In genomic region chr14:91266276-91266675, GRCh38 we compare ENCODE assay signal across 6 cellular contexts. TPM values are rescaled to one million over a fixed set of nuclear protein-coding genes. Genes with fewer than 3 reads are reported as not detected.
DNase-seq lines count a peak whose midpoint lies in the region; ATAC-seq and TF ChIP-seq lines count a peak whose summit lies in the region.
"Not testable (repeated sequence)": the region's sequence is repeated elsewhere in the genome, so short reads cannot be mapped to it uniquely, and the experiment has no call there.
"Had no signal": no experiment of that assay in that cellular context is flagged by ENCODE, and none has a peak within 500 bp of the region (broad histone marks: within the 10 kb centered on the region; RNA-seq: fewer than 3 reads in every experiment).

No MANE protein-coding gene starts in this region.

- H3K27me3 ChIP-seq in CD4-positive, alpha-beta memory T cell (ENCODE audit: insufficient read depth, low read length) = not testable (repeated sequence)
- peaks cover 12% of the 10 kb centered on the region for H3K27me3 ChIP-seq in lower lobe of right lung (ENCODE audit: low read depth)

- TF ChIP-seq CTCF in VCaP (conservative IDR thresholded peaks at IDR 0.05); lower lobe of right lung (IDR thresholded peaks at IDR 0.05): not testable (repeated sequence)

- H3K4me1 Mint-ChIP-seq in CD4-positive, alpha-beta memory T cell = peaks cover 33 to 53% (median 35%) of the 10 kb centered on the region in 4 donors
- peaks cover 57% of the 10 kb centered on the region for H3K4me1 Mint-ChIP-seq in activated naive CD4-positive, alpha-beta T cell treated with anti-CD3 and anti-CD28 coated beads, Interleukin-2, amount 50 U/mL, for 24 hours
- H3K4me1 Mint-ChIP-seq in central memory CD8-positive, alpha-beta T cell = peaks cover 53% of the 10 kb centered on the region

- H3K36me3 Mint-ChIP-seq in CD4-positive, alpha-beta memory T cell = peaks cover 10 to 28% of the 10 kb centered on the region in 2 donors
- H3K36me3 Mint-ChIP-seq in activated naive CD4-positive, alpha-beta T cell treated with anti-CD3 and anti-CD28 coated beads, Interleukin-2, amount 50 U/mL, for 24 hours = not testable (repeated sequence)
- peaks cover 51% of the 10 kb centered on the region for H3K36me3 Mint-ChIP-seq in central memory CD8-positive, alpha-beta T cell (ENCODE audit: insufficient read depth)

- CTCF ChIA-PET in CD4-positive, alpha-beta memory T cell (lab: Charles Lee; ENCODE audit: partially characterized antibody) = interaction anchor here (1.0 to 1.4 kb wide), 2 partner anchors 10 to 88 kb away, joined by 3 to 4 read pairs; no protein-coding TSS in a partner anchor

- H3K36me3 ChIP-seq in CD4-positive, alpha-beta memory T cell (ENCODE audit: insufficient read depth, low read length); lower lobe of right lung: not testable (repeated sequence)

- POLR2A ChIA-PET in CD4-positive, alpha-beta memory T cell (lab: Charles Lee; ENCODE audit: partially characterized antibody) = interaction anchor here (1.1 to 8.4 kb wide), 3 partner anchors 11 to 22 kb away, joined by 3 to 50 read pairs (median 3); partner anchors contain the start of gene GPR68

- H3K9me3 Mint-ChIP-seq in CD4-positive, alpha-beta memory T cell; activated naive CD4-positive, alpha-beta T cell treated with anti-CD3 and anti-CD28 coated beads, Interleukin-2, amount 50 U/mL, for 24 hours; central memory CD8-positive, alpha-beta T cell: not testable (repeated sequence)

- H3K27ac Mint-ChIP-seq in CD4-positive, alpha-beta memory T cell = peak overlapping the region in 5 of 7 donors; percentile 3 to 81 (median 43)
- H3K27ac Mint-ChIP-seq in activated naive CD4-positive, alpha-beta T cell treated with anti-CD3 and anti-CD28 coated beads, Interleukin-2, amount 50 U/mL, for 24 hours = peak overlapping the region; percentile 95
- H3K27ac Mint-ChIP-seq in central memory CD8-positive, alpha-beta T cell (ENCODE audit: low read depth) = peak overlapping the region; percentile 82

- intact Hi-C loops in CD4-positive, alpha-beta memory T cell (cut with micrococcal nuclease); lower lobe of right lung (cut with DNase I): not testable (repeated sequence)

- H3K9me3 ChIP-seq in CD4-positive, alpha-beta memory T cell (ENCODE audit: control insufficient read depth in 1 of 2, low read length in 2 of 2); lower lobe of right lung: not testable (repeated sequence)

- DNase-seq in CD4-positive, alpha-beta memory T cell; central memory CD8-positive, alpha-beta T cell (ENCODE audit: low spot score in 2 of 2): not testable (repeated sequence)
- peak; percentile 3 for DNase-seq in lower lobe of right lung

- not testable (repeated sequence) for H3K27ac ChIP-seq in CD4-positive, alpha-beta memory T cell (ENCODE audit: low read depth, low read length); lower lobe of right lung
- H3K27ac ChIP-seq in VCaP = peak overlapping the region; percentile 48

- ATAC-seq in central memory CD8-positive, alpha-beta T cell (replicated peaks; ENCODE audit: extremely low read depth, poor library complexity, severe bottlenecking); lower lobe of right lung: not testable (repeated sequence)

- not testable (repeated sequence) for H3K27me3 Mint-ChIP-seq in CD4-positive, alpha-beta memory T cell; activated naive CD4-positive, alpha-beta T cell treated with anti-CD3 and anti-CD28 coated beads, Interleukin-2, amount 50 U/mL, for 24 hours; central memory CD8-positive, alpha-beta T cell

- H3K4me1 ChIP-seq in CD4-positive, alpha-beta memory T cell (ENCODE audit: insufficient read depth, low read length) = peaks cover 31% of the 10 kb centered on the region
- peaks cover 32% of the 10 kb centered on the region for H3K4me1 ChIP-seq in lower lobe of right lung

- not testable (repeated sequence) for H3K4me3 Mint-ChIP-seq in CD4-positive, alpha-beta memory T cell
- peak overlapping the region; percentile 76 for H3K4me3 Mint-ChIP-seq in activated naive CD4-positive, alpha-beta T cell treated with anti-CD3 and anti-CD28 coated beads, Interleukin-2, amount 50 U/mL, for 24 hours
- H3K4me3 Mint-ChIP-seq in central memory CD8-positive, alpha-beta T cell = peak overlapping the region; percentile 28

- H3K4me3 ChIP-seq in CD4-positive, alpha-beta memory T cell (ENCODE audit: low read length in 2 of 2); lower lobe of right lung: not testable (repeated sequence)

RNA-seq across cellular contexts. Expression of gene GPR68, which starts 21.8 kb away (rescaled TPM):
- total RNA-seq in CD4-positive, alpha-beta memory T cell = 10 to 100 TPM; 10.6 to 10.8 TPM
- 1 to 10 TPM; 3.0 to 8.3 TPM for polyA plus RNA-seq in CD4-positive, alpha-beta memory T cell
- total RNA-seq in lower lobe of right lung = 3.4 TPM
- total RNA-seq: Calu3 had no signal

Comparison
In these comparisons a context has a peak if more than half of its experiments do, and no peak if none do; other contexts are left out.
1. H3K27ac Mint-ChIP-seq: peak in every context shown above with its lines; median percentile 95 in activated naive CD4-positive, alpha-beta T cell treated with anti-CD3 and anti-CD28 coated beads, Interleukin-2, amount 50 U/mL, for 24 hours; 82 in central memory CD8-positive, alpha-beta T cell; 43 in CD4-positive, alpha-beta memory T cell.